In genomic region chr18:50707841-50708240, GRCh38 we compare ENCODE assay signal across 18 cellular contexts.
DNase-seq lines count a peak whose midpoint lies in the region; TF ChIP-seq lines count a peak whose summit lies in the region.
"Had no signal": no experiment of that assay in that cellular context is flagged by ENCODE, and none has a peak within 500 bp of the region (broad histone marks: within the 10 kb centered on the region; RNA-seq: fewer than 3 reads in every experiment).

No MANE protein-coding gene starts in this region.

- H3K27ac ChIP-seq in VCaP (peak overlapping the region; percentile 4; the same call in 1 of the 2 replicates), tibial artery (peak overlapping the region; percentile 57 to 61)
- H3K27ac ChIP-seq: uterus had no signal

- H3K27ac Mint-ChIP-seq in glutamatergic neuron (ENCODE audit: unreplicated experiment) (peak overlapping the region; percentile 56), type B pancreatic cell (no peak overlapping the region)
- H3K27ac Mint-ChIP-seq: activated CD4-positive, alpha-beta memory T cell treated with anti-CD3 and anti-CD28 coated beads for 36 hours; activated naive CD4-positive, alpha-beta T cell treated with anti-CD3 and anti-CD28 coated beads, Interleukin-2, amount 50 U/mL, for 72 hours; activated T-cell treated with anti-CD3 and anti-CD28 coated beads, Interleukin-2, amount 50 U/mL, for 24 hours; CD8-positive, alpha-beta memory T cell had no signal

- no peaks in the 10 kb centered on the region for H3K36me3 ChIP-seq in tibial artery
- H3K36me3 ChIP-seq: uterus had no signal

- intact Hi-C loops in tibial artery (cut with DNase I; ENCODE audit: low total_unique reads) = no loop called here

- peak overlapping the region; percentile 18 for H3K4me3 Mint-ChIP-seq in glutamatergic neuron (ENCODE audit: unreplicated experiment)
- H3K4me3 Mint-ChIP-seq in type B pancreatic cell = no peak overlapping the region
- H3K4me3 Mint-ChIP-seq: activated CD4-positive, alpha-beta memory T cell treated with anti-CD3 and anti-CD28 coated beads for 36 hours; activated T-cell treated with anti-CD3 and anti-CD28 coated beads, Interleukin-2, amount 50 U/mL, for 24 hours; CD8-positive, alpha-beta memory T cell had no signal

- H3K27me3 ChIP-seq in tibial artery = no peaks in the 10 kb centered on the region
- H3K27me3 ChIP-seq: dorsolateral prefrontal cortex, uterus had no signal

- no peaks in the 10 kb centered on the region for H3K9me3 ChIP-seq in tibial artery
- H3K9me3 ChIP-seq: uterus had no signal

- H3K36me3 Mint-ChIP-seq in glutamatergic neuron (ENCODE audit: unreplicated experiment) (no peaks in the 10 kb centered on the region), type B pancreatic cell (no peaks in the 10 kb centered on the region)
- H3K36me3 Mint-ChIP-seq: activated CD4-positive, alpha-beta memory T cell treated with anti-CD3 and anti-CD28 coated beads for 36 hours; activated naive CD4-positive, alpha-beta T cell treated with anti-CD3 and anti-CD28 coated beads, Interleukin-2, amount 50 U/mL, for 72 hours; CD8-positive, alpha-beta memory T cell had no signal

- H3K27me3 Mint-ChIP-seq in glutamatergic neuron (ENCODE audit: unreplicated experiment) = peaks cover 8% of the 10 kb centered on the region
- no peaks in the 10 kb centered on the region for H3K27me3 Mint-ChIP-seq in type B pancreatic cell
- H3K27me3 Mint-ChIP-seq: activated CD4-positive, alpha-beta memory T cell treated with anti-CD3 and anti-CD28 coated beads for 36 hours; activated T-cell treated with anti-CD3 and anti-CD28 coated beads, Interleukin-2, amount 50 U/mL, for 24 hours had no signal

- H3K9me3 Mint-ChIP-seq in glutamatergic neuron (ENCODE audit: unreplicated experiment) (peaks cover 9% of the 10 kb centered on the region), type B pancreatic cell (no peaks in the 10 kb centered on the region)
- H3K9me3 Mint-ChIP-seq: activated CD4-positive, alpha-beta memory T cell treated with anti-CD3 and anti-CD28 coated beads for 36 hours; activated naive CD4-positive, alpha-beta T cell treated with anti-CD3 and anti-CD28 coated beads, Interleukin-2, amount 50 U/mL, for 72 hours; activated T-cell treated with anti-CD3 and anti-CD28 coated beads, Interleukin-2, amount 50 U/mL, for 24 hours had no signal

- peaks cover 46% of the 10 kb centered on the region for H3K4me1 Mint-ChIP-seq in glutamatergic neuron (ENCODE audit: low read depth, unreplicated experiment)
- peaks cover 12% of the 10 kb centered on the region for H3K4me1 Mint-ChIP-seq in type B pancreatic cell (ENCODE audit: unreplicated experiment)
- H3K4me1 Mint-ChIP-seq: CD8-positive, alpha-beta memory T cell had no signal

- TF ChIP-seq CTCF in VCaP (conservative IDR thresholded peaks at IDR 0.05) (no peak), glutamatergic neuron (IDR thresholded peaks at IDR 0.05; ENCODE audit: partially characterized antibody, unreplicated experiment) (no peak), tibial artery (IDR thresholded peaks at IDR 0.05) (no peak), type B pancreatic cell (conservative IDR thresholded peaks at IDR 0.05) (no peak)

- peak; percentile 32 for DNase-seq in NCI-H510A treated with DMSO at 0.1 percent for 48 hours (lab: John Stamatoyannopoulos, UW)
- no peak for DNase-seq in NCI-H510A (lab: John Stamatoyannopoulos, UW)
- no peak for DNase-seq in glutamatergic neuron
- peak in 1 of 2 donors; percentile 39 for DNase-seq in tibial artery
- no peak for DNase-seq in type B pancreatic cell (ENCODE audit: extremely low spot score, unreplicated experiment)
- no peak for DNase-seq in activated CD4-positive, alpha-beta T cell treated with anti-CD3 and anti-CD28 coated beads, Interleukin-2, amount 50 U/mL, for 4 hours
- DNase-seq in pons (ENCODE audit: low spot score) = no peak
- DNase-seq: ACHN; activated CD4-positive, alpha-beta memory T cell treated with anti-CD3 and anti-CD28 coated beads for 36 hours; activated T-cell treated with anti-CD3 and anti-CD28 coated beads, Interleukin-2, amount 50 U/mL, for 24 hours; CD8-positive, alpha-beta memory T cell; dorsolateral prefrontal cortex; EL; posterior cingulate gyrus; stimulated activated naive CD4-positive, alpha-beta T cell treated with Interleukin-2 at 50 U/mL for 16 hours; uterus had no signal

- H3K4me3 ChIP-seq in tibial artery = no peak overlapping the region
- H3K4me3 ChIP-seq: dorsolateral prefrontal cortex, uterus had no signal

- peaks cover 0 to 19% (median 3%) of the 10 kb centered on the region in 4 donors for H3K4me1 ChIP-seq in tibial artery
- H3K4me1 ChIP-seq: uterus had no signal
